ENCODE assay signal across 8 cellular contexts in the genomic region with DNA sequence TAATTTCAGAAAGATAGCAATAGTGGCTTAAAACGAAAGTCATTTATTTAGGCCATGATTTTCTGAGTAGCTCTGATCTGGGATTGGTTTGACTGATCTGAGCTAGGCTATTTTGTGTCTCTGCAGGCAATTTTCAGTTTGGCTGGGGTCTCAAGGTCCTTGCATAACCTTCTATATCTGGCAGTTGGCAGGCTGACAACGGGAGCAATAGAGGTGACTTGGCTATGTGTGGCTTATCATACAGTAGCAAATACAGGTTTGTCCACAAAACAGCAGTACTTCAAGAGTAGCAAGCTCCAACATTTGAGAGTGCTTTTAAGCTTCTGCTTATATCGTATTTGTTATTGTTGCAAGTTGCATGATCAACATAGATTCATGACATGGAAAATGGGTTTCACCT.
"Had no signal": no experiment of that assay in that cellular context is flagged by ENCODE, and none has a peak within 500 bp of the region (broad histone marks: within the 10 kb centered on the region; RNA-seq: fewer than 3 reads in every experiment).

No MANE protein-coding gene starts in this region.

- H3K4me3 ChIP-seq: GM23248, HAP-1 had no signal

- H3K27ac ChIP-seq: GM23248, HL-60 had no signal

- H2AFZ ChIP-seq: GM23248 had no signal

- H3K4me1 ChIP-seq: HAP-1 had no signal

- H3K9me3 ChIP-seq: HAP-1 had no signal

- ATAC-seq: HCT116, HepG2 had no signal

- H3K9ac ChIP-seq: GM23248 had no signal

- DNase-seq: GM23248, GOT3, H7, HFFc6 had no signal

- H3K36me3 ChIP-seq: HAP-1 had no signal
